ENCODE assay signal across 1 cellular context in the genomic region with DNA sequence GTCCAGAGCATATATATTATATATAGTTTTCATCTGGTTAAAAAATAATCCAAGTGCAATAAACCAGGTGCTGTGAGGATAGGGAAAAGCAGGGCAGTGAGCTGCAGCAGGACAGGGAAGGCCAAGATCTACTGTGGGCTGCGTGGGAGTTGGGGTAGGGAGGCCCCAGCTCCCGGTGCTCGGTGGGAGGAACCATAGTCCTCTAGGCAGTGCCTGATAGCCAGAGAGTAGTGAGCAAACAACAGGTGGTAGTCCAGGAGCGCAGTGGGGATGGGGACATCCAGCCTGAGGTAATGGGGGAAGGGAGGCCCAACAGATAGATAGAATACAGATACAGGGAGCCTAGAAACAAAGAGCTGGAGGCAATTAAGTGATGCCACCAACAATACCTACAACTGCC.
TF ChIP-seq lines count a peak whose summit lies in the region.

No MANE protein-coding gene starts in this region.

TF ChIP-seq in K562, 482 proteins besides CTCF, POLR2A, EP300 and RAD21 (continues in another document):
- TF ChIP-seq BMI1 (IDR thresholded peaks at IDR 0.05; ENCODE audit: low read length) (no peak), TAL1 (IDR thresholded peaks at IDR 0.05) (peak; percentile 24; the same call in 1 of the 2 replicates), BRD4 (IDR thresholded peaks at IDR 0.05) (no peak), ZNF124 (CRISPR knock-in tag; IDR thresholded peaks at IDR 0.05) (no peak), ZBTB43 (CRISPR knock-in tag; IDR thresholded peaks at IDR 0.05) (no peak), DEAF1 (CRISPR knock-in tag; IDR thresholded peaks at IDR 0.05) (no peak), CEBPG (CRISPR knock-in tag; IDR thresholded peaks at IDR 0.05) (no peak), CEBPG (tag; conservative IDR thresholded peaks at IDR 0.05 in 1 of 2, IDR thresholded peaks at IDR 0.05 in 1 of 2) (no peak), COPS2 (conservative IDR thresholded peaks at IDR 0.05) (no peak), ARNT (IDR thresholded peaks at IDR 0.05) (no peak), RBM25 (IDR thresholded peaks at IDR 0.05; ENCODE audit: low read depth, low read length, severe bottlenecking) (no peak), KDM1A (IDR thresholded peaks at IDR 0.05) (peak in 1 of 2 experiments; percentile 61; a peak in 2 of 4 replicates), MNT (conservative IDR thresholded peaks at IDR 0.05) (no peak), ZNF263 (CRISPR knock-in tag; IDR thresholded peaks at IDR 0.05; ENCODE audit: borderline replicate concordance) (peak; percentile 90), ARID1B (IDR thresholded peaks at IDR 0.05) (peak; percentile 45), TCF7L2 (IDR thresholded peaks at IDR 0.05; ENCODE audit: low read depth, low read length) (no peak), E2F4 (CRISPR knock-in tag; IDR thresholded peaks at IDR 0.05; ENCODE audit: low read depth) (no peak), TCF3 (CRISPR knock-in tag; IDR thresholded peaks at IDR 0.05) (peak; percentile 67), THRAP3 (IDR thresholded peaks at IDR 0.05; ENCODE audit: borderline replicate concordance) (no peak), SOX6 (IDR thresholded peaks at IDR 0.05) (peak; percentile 40; the same call in 1 of the 2 replicates), KDM4B (IDR thresholded peaks at IDR 0.05; ENCODE audit: borderline replicate concordance in 2 of 2, low read depth in 1 of 2) (no peak), RBM34 (IDR thresholded peaks at IDR 0.05; ENCODE audit: borderline replicate concordance, insufficient read depth, low read length) (no peak), CBFA2T3 (IDR thresholded peaks at IDR 0.05) (peak; percentile 73), SMARCE1 (IDR thresholded peaks at IDR 0.05) (no peak), ZNF3 (CRISPR knock-in tag; IDR thresholded peaks at IDR 0.05) (no peak), ATF7 (IDR thresholded peaks at IDR 0.05) (no peak), HNRNPH1 (optimal IDR thresholded peaks at IDR 0.05; ENCODE audit: low read depth, low read length) (no peak), ZBTB26 (CRISPR knock-in tag; IDR thresholded peaks at IDR 0.05) (no peak), ZBTB34 (CRISPR knock-in tag; IDR thresholded peaks at IDR 0.05) (no peak), FOXJ2 (tag; IDR thresholded peaks at IDR 0.05) (no peak), CTBP1 (IDR thresholded peaks at IDR 0.05; ENCODE audit: borderline replicate concordance) (peak; percentile 73; the same call in 1 of the 2 replicates), EGR1 (conservative IDR thresholded peaks at IDR 0.05) (peak; percentile 85), RCOR1 (IDR thresholded peaks at IDR 0.05; ENCODE audit: borderline replicate concordance in 1 of 2, low read depth in 2 of 2, low read length in 2 of 2) (peak in 1 of 2 experiments; percentile 62; a peak in 1 of 4 replicates), ATF3 (IDR thresholded peaks at IDR 0.05) (no peak), ATF3 (CRISPR knock-in tag; conservative IDR thresholded peaks at IDR 0.05) (no peak), PRPF4 (IDR thresholded peaks at IDR 0.05; ENCODE audit: insufficient read depth, low read depth, low read length, poor library complexity, severe bottlenecking) (no peak), CBX2 (IDR thresholded peaks at IDR 0.05; ENCODE audit: insufficient read depth, low read length, poor library complexity, severe bottlenecking) (no peak), RUNX1 (IDR thresholded peaks at IDR 0.05; ENCODE audit: low read depth) (no peak), TBL1XR1 (IDR thresholded peaks at IDR 0.05; ENCODE audit: low read length in 2 of 2) (peak in 1 of 2 experiments; percentile 38; a peak in 1 of 4 replicates)
- TF ChIP-seq, protein P1, sequence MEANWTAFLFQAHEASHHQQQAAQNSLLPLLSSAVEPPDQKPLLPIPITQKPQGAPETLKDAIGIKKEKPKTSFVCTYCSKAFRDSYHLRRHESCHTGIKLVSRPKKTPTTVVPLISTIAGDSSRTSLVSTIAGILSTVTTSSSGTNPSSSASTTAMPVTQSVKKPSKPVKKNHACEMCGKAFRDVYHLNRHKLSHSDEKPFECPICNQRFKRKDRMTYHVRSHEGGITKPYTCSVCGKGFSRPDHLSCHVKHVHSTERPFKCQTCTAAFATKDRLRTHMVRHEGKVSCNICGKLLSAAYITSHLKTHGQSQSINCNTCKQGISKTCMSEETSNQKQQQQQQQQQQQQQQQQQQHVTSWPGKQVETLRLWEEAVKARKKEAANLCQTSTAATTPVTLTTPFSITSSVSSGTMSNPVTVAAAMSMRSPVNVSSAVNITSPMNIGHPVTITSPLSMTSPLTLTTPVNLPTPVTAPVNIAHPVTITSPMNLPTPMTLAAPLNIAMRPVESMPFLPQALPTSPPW (CRISPR knock-in tag; IDR thresholded peaks at IDR 0.05), result no peak
- TF ChIP-seq, protein P2, sequence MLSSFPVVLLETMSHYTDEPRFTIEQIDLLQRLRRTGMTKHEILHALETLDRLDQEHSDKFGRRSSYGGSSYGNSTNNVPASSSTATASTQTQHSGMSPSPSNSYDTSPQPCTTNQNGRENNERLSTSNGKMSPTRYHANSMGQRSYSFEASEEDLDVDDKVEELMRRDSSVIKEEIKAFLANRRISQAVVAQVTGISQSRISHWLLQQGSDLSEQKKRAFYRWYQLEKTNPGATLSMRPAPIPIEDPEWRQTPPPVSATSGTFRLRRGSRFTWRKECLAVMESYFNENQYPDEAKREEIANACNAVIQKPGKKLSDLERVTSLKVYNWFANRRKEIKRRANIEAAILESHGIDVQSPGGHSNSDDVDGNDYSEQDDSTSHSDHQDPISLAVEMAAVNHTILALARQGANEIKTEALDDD (IDR thresholded peaks at IDR 0.05), result 0 out of 2 replicates have a peak, but pooled peaks have one; percentile 20
- TF ChIP-seq, protein P3, sequence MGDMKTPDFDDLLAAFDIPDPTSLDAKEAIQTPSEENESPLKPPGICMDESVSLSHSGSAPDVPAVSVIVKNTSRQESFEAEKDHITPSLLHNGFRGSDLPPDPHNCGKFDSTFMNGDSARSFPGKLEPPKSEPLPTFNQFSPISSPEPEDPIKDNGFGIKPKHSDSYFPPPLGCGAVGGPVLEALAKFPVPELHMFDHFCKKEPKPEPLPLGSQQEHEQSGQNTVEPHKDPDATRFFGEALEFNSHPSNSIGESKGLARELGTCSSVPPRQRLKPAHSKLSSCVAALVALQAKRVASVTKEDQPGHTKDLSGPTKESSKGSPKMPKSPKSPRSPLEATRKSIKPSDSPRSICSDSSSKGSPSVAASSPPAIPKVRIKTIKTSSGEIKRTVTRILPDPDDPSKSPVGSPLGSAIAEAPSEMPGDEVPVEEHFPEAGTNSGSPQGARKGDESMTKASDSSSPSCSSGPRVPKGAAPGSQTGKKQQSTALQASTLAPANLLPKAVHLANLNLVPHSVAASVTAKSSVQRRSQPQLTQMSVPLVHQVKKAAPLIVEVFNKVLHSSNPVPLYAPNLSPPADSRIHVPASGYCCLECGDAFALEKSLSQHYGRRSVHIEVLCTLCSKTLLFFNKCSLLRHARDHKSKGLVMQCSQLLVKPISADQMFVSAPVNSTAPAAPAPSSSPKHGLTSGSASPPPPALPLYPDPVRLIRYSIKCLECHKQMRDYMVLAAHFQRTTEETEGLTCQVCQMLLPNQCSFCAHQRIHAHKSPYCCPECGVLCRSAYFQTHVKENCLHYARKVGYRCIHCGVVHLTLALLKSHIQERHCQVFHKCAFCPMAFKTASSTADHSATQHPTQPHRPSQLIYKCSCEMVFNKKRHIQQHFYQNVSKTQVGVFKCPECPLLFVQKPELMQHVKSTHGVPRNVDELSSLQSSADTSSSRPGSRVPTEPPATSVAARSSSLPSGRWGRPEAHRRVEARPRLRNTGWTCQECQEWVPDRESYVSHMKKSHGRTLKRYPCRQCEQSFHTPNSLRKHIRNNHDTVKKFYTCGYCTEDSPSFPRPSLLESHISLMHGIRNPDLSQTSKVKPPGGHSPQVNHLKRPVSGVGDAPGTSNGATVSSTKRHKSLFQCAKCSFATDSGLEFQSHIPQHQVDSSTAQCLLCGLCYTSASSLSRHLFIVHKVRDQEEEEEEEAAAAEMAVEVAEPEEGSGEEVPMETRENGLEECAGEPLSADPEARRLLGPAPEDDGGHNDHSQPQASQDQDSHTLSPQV (IDR thresholded peaks at IDR 0.05), result peak; percentile 35; the same call in 1 of the 2 replicates
- TF ChIP-seq, protein P4, sequence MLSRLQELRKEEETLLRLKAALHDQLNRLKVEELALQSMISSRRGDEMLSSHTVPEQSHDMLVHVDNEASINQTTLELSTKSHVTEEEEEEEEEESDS (CRISPR knock-in tag; IDR thresholded peaks at IDR 0.05), result no peak
- TF ChIP-seq, protein P5, sequence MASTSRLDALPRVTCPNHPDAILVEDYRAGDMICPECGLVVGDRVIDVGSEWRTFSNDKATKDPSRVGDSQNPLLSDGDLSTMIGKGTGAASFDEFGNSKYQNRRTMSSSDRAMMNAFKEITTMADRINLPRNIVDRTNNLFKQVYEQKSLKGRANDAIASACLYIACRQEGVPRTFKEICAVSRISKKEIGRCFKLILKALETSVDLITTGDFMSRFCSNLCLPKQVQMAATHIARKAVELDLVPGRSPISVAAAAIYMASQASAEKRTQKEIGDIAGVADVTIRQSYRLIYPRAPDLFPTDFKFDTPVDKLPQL (IDR thresholded peaks at IDR 0.05; ENCODE audit: extremely low read depth, insufficient read length), result no peak
- TF ChIP-seq, protein P6, sequence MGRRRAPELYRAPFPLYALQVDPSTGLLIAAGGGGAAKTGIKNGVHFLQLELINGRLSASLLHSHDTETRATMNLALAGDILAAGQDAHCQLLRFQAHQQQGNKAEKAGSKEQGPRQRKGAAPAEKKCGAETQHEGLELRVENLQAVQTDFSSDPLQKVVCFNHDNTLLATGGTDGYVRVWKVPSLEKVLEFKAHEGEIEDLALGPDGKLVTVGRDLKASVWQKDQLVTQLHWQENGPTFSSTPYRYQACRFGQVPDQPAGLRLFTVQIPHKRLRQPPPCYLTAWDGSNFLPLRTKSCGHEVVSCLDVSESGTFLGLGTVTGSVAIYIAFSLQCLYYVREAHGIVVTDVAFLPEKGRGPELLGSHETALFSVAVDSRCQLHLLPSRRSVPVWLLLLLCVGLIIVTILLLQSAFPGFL (CRISPR knock-in tag; IDR thresholded peaks at IDR 0.05), result no peak
